Comparison of ENCODE assay signal across 12 cellular contexts in genomic region chr6:37006793-37007339, GRCh38. TPM values are rescaled to one million over a fixed set of nuclear protein-coding genes. Genes with fewer than 3 reads are reported as not detected.
DNase-seq lines count a peak whose midpoint lies in the region; TF ChIP-seq lines count a peak whose summit lies in the region.
"Had no signal": no experiment of that assay in that cellular context is flagged by ENCODE, and none has a peak within 500 bp of the region (broad histone marks: within the 10 kb centered on the region; RNA-seq: fewer than 3 reads in every experiment).

No MANE protein-coding gene starts in this region.

- peak overlapping the region; percentile 70 for H3K4me2 ChIP-seq in SU-DHL-6 (ENCODE audit: low read depth, low read length, poor library complexity, severe bottlenecking)

- H3K9me2 ChIP-seq in SU-DHL-6 (replicated peaks; ENCODE audit: insufficient read depth, low read length), result no peaks in the 10 kb centered on the region

- H2AFZ ChIP-seq in SU-DHL-6 (ENCODE audit: low read depth, low read length, severe bottlenecking), result no peak overlapping the region

- no peak for TF ChIP-seq CTCF in SU-DHL-6 (IDR thresholded peaks at IDR 0.05; ENCODE audit: insufficient read depth, low read length, poor library complexity, severe bottlenecking)
- TF ChIP-seq CTCF in transverse colon (IDR thresholded peaks at IDR 0.05), result no peak
- TF ChIP-seq CTCF in glutamatergic neuron (IDR thresholded peaks at IDR 0.05; ENCODE audit: partially characterized antibody, unreplicated experiment), result no peak

- H3K4me1 ChIP-seq in transverse colon, result no peaks in the 10 kb centered on the region
- H3K4me1 ChIP-seq: foreskin keratinocyte had no signal

- peak overlapping the region; percentile 71 for H3K27ac Mint-ChIP-seq in activated T-cell treated with anti-CD3 and anti-CD28 coated beads, Interleukin-2, amount 50 U/mL, for 24 hours
- no peak overlapping the region for H3K27ac Mint-ChIP-seq in glutamatergic neuron (ENCODE audit: unreplicated experiment)

- intact Hi-C loops in transverse colon (cut with DNase I; ENCODE audit: low total_unique reads), result no loop called here

- H3K4me3 ChIP-seq in SU-DHL-6 (ENCODE audit: insufficient read depth, low read length, poor library complexity, severe bottlenecking) (peak overlapping the region; percentile 58), transverse colon (peak overlapping the region in 2 of 4 donors; percentile 6 to 29)

- in situ Hi-C loops in transverse colon (cut with MboI; ENCODE audit: low pct_ligation_motif_present in 1 of 4, low pct_unique_long_range_greater_than_20kb in 1 of 4, low sequenced_read_pairs in 3 of 4), result loop anchor here in 3 of 4 donors (25.0 kb wide), 3 partner anchors 120 to 245 kb away; partner anchors contain the start of gene C6orf89 (in 3 of the 3)

- no peaks in the 10 kb centered on the region for H3K27me3 Mint-ChIP-seq in activated T-cell treated with anti-CD3 and anti-CD28 coated beads, Interleukin-2, amount 50 U/mL, for 24 hours
- peaks cover 6% of the 10 kb centered on the region for H3K27me3 Mint-ChIP-seq in glutamatergic neuron (ENCODE audit: unreplicated experiment)

- H3K36me3 Mint-ChIP-seq in activated T-cell treated with anti-CD3 and anti-CD28 coated beads, Interleukin-2, amount 50 U/mL, for 24 hours (ENCODE audit: low read depth), result no peaks in the 10 kb centered on the region
- no peaks in the 10 kb centered on the region for H3K36me3 Mint-ChIP-seq in glutamatergic neuron (ENCODE audit: unreplicated experiment)

- H3K4me3 Mint-ChIP-seq in activated T-cell treated with anti-CD3 and anti-CD28 coated beads, Interleukin-2, amount 50 U/mL, for 24 hours, result no peak overlapping the region
- H3K4me3 Mint-ChIP-seq in glutamatergic neuron (ENCODE audit: unreplicated experiment), result no peak overlapping the region
- H3K4me3 Mint-ChIP-seq: neural crest cell had no signal

- WGBS in transverse colon (ENCODE audit: low coverage in 1 of 2), 2 donors, result 63 to 71% methylated on average over 2 to 5 of the region's 5 CpGs

- no peaks in the 10 kb centered on the region for H3K9me3 ChIP-seq in SU-DHL-6 (ENCODE audit: insufficient read depth, low read length)
- no peaks in the 10 kb centered on the region for H3K9me3 ChIP-seq in transverse colon

- peak overlapping the region; percentile 65 for H3K9ac ChIP-seq in SU-DHL-6 (ENCODE audit: low read length)

- H4K20me1 ChIP-seq in SU-DHL-6 (ENCODE audit: low read depth, low read length), result no peaks in the 10 kb centered on the region

- H3K27ac ChIP-seq in SU-DHL-6 (ENCODE audit: low read depth, low read length) (peak overlapping the region; percentile 66), transverse colon (peak overlapping the region; percentile 53 to 68 (median 57))
- H3K27ac ChIP-seq: foreskin keratinocyte, VCaP had no signal

- H3K4me1 Mint-ChIP-seq in activated T-cell treated with anti-CD3 and anti-CD28 coated beads, Interleukin-2, amount 50 U/mL, for 24 hours (ENCODE audit: low read depth), result peaks cover 17% of the 10 kb centered on the region
- no peaks in the 10 kb centered on the region for H3K4me1 Mint-ChIP-seq in glutamatergic neuron (ENCODE audit: low read depth, unreplicated experiment)
- H3K4me1 Mint-ChIP-seq: neural crest cell had no signal

- DNase-seq in activated T-cell treated with anti-CD3 and anti-CD28 coated beads, Interleukin-2, amount 50 U/mL, for 24 hours, result no peak
- no peak for DNase-seq in activated T-cell treated with anti-CD3 and anti-CD28 coated beads, Interleukin-2, amount 50 U/mL, for 48 hours
- DNase-seq in kidney tubule cell (ENCODE audit: low spot score) (peak; percentile 30), transverse colon (no peak), glutamatergic neuron (no peak)
- DNase-seq in effector CD4-positive, alpha-beta T cell, result no peak
- DNase-seq in activated CD4-positive, alpha-beta T cell treated with anti-CD3 and anti-CD28 coated beads for 1 hour, result no peak
- DNase-seq: foreskin keratinocyte had no signal

- H3K36me3 ChIP-seq in SU-DHL-6 (ENCODE audit: low read length) (no peaks in the 10 kb centered on the region), transverse colon (no peaks in the 10 kb centered on the region)

- TF ChIP-seq POLR2A in transverse colon (IDR thresholded peaks at IDR 0.05), result no peak

- TF ChIP-seq EP300 in transverse colon (IDR thresholded peaks at IDR 0.05; ENCODE audit: low read depth), result no peak

- H3F3A ChIP-seq in SU-DHL-6 (ENCODE audit: insufficient read depth), result peaks cover 26% of the 10 kb centered on the region; the same call in 1 of the 2 replicates

- H3K27me3 ChIP-seq in SU-DHL-6 (ENCODE audit: low read length), result no peaks in the 10 kb centered on the region
- no peaks in the 10 kb centered on the region for H3K27me3 ChIP-seq in transverse colon

- peaks cover 11% of the 10 kb centered on the region; the same call in 1 of the 2 replicates for H3K79me2 ChIP-seq in SU-DHL-6 (ENCODE audit: insufficient read depth, low read length)

- no peaks in the 10 kb centered on the region for H3K9me3 Mint-ChIP-seq in activated T-cell treated with anti-CD3 and anti-CD28 coated beads, Interleukin-2, amount 50 U/mL, for 24 hours
- no peaks in the 10 kb centered on the region for H3K9me3 Mint-ChIP-seq in glutamatergic neuron (ENCODE audit: unreplicated experiment)
- H3K9me3 Mint-ChIP-seq: neural crest cell had no signal

RNA-seq across cellular contexts. Expression of gene FGD2, which starts 1.4 kb away (rescaled TPM):
- total RNA-seq in transverse colon (10 to 100 TPM; 13.1 to 46.4 (median 29.6) TPM), glutamatergic neuron (ENCODE audit: unreplicated experiment) (not detected)
- total RNA-seq: neural crest cell had no signal

RNA-seq across cellular contexts. Expression of gene MTCH1, which starts 20.9 kb away (rescaled TPM):
- total RNA-seq in transverse colon, result 100 to 1,000 TPM; 123 to 190 (median 152) TPM
- 179 TPM for total RNA-seq in glutamatergic neuron (ENCODE audit: unreplicated experiment)

RNA-seq across cellular contexts. Expression of gene PI16, which starts 52.3 kb away (rescaled TPM):
- total RNA-seq in transverse colon (1 to 10 TPM in 2 of 4 donors, under 1 TPM in 1, not detected in 1; 0.60 to 5.6 (median 4.0) TPM), glutamatergic neuron (ENCODE audit: unreplicated experiment) (not detected)
- total RNA-seq: foreskin keratinocyte, H1, neural crest cell had no signal

Comparison
In these comparisons a context has a peak if more than half of its experiments do, and no peak if none do; other contexts are left out.
1. RNA of gene FGD2, which starts 1.4 kb away (total RNA-seq): 13.1 to 46.4 TPM in transverse colon; not detected in glutamatergic neuron (single experiment); every median in the first group is over 10 times any median in the second.